8 cellular contexts compared by ENCODE assay signal in genomic region chr7:64904008-64904407, GRCh38. TPM values are rescaled to one million over a fixed set of nuclear protein-coding genes. Genes with fewer than 3 reads are reported as not detected.
DNase-seq lines count a peak whose midpoint lies in the region; ATAC-seq, FAIRE-seq and TF ChIP-seq lines count a peak whose summit lies in the region.

No MANE protein-coding gene starts in this region.

- in situ Hi-C loops in brain microvascular endothelial cell (cut with HindIII; ENCODE audit: low pct_ligation_motif_present, low sequenced_read_pairs), result no loop called here

- no peak for TF ChIP-seq CTCF in AG09309 (IDR thresholded peaks at IDR 0.05; ENCODE audit: control insufficient read depth, insufficient read depth, low read depth, low read length, missing control alignments)
- no peak for TF ChIP-seq CTCF in brain microvascular endothelial cell (IDR thresholded peaks at IDR 0.05; ENCODE audit: low read depth, low read length, missing control alignments)
- no peak for TF ChIP-seq CTCF in adrenal gland (IDR thresholded peaks at IDR 0.05)

- TF ChIP-seq POLR2A in H54 (IDR thresholded peaks at IDR 0.05; ENCODE audit: low read depth, low read length) (no peak), adrenal gland (IDR thresholded peaks at IDR 0.05) (no peak)

- peak overlapping the region; percentile 98 for H3K9ac ChIP-seq in HUES6 (ENCODE audit: low read length)

- H3K36me3 ChIP-seq in HUES6 (ENCODE audit: control insufficient read depth, insufficient read depth, low read length), result peaks cover 2% of the 10 kb centered on the region; the same call in 1 of the 2 replicates
- no peaks in the 10 kb centered on the region for H3K36me3 ChIP-seq in brain microvascular endothelial cell (replicated peaks)
- H3K36me3 ChIP-seq in muscle layer of duodenum (ENCODE audit: control insufficient read depth in 1 of 2, insufficient read depth in 2 of 2, low read length in 2 of 2), result no peaks in the 10 kb centered on the region
- H3K36me3 ChIP-seq in adrenal gland (replicated peaks in 1 of 2), result no peaks in the 10 kb centered on the region

- ATAC-seq in GM21528 (IDR thresholded peaks at IDR 0.05; ENCODE audit: low FRiP score, unreplicated experiment) (no peak), HG03457 (IDR thresholded peaks at IDR 0.05; ENCODE audit: unreplicated experiment) (no peak)

- H3K4me1 ChIP-seq in HUES6 (ENCODE audit: control insufficient read depth, insufficient read depth, low read length), result peaks cover 20% of the 10 kb centered on the region; the same call in 1 of the 2 replicates
- peaks cover 0 to 17% of the 10 kb centered on the region in 2 donors for H3K4me1 ChIP-seq in muscle layer of duodenum (ENCODE audit: control insufficient read depth in 1 of 2, insufficient read depth in 2 of 2, low read length in 2 of 2)
- H3K4me1 ChIP-seq in adrenal gland (replicated peaks in 1 of 2), result peaks cover 10 to 15% of the 10 kb centered on the region in 2 donors

- H3K4me3 ChIP-seq in AG09309 (ENCODE audit: control insufficient read depth, low read depth, low read length), result peak overlapping the region; percentile 73
- H3K4me3 ChIP-seq in HUES6 (ENCODE audit: low read depth, low read length), result peak overlapping the region; percentile 93
- peak overlapping the region; percentile 85 for H3K4me3 ChIP-seq in brain microvascular endothelial cell (ENCODE audit: low read depth, low read length)
- peak overlapping the region; percentile 81 to 93 for H3K4me3 ChIP-seq in muscle layer of duodenum (ENCODE audit: low read depth in 1 of 2, low read length in 2 of 2)
- peak overlapping the region in 1 of 4 donors; percentile 63 for H3K4me3 ChIP-seq in adrenal gland

- no peak for DNase-seq in AG09309 (ENCODE audit: low read depth)
- no peak for DNase-seq in brain microvascular endothelial cell
- DNase-seq in H54 (ENCODE audit: insufficient read length, low spot score), result no peak
- no peak for DNase-seq in adrenal gland

- intact Hi-C loops in adrenal gland (cut with DNase I), result no loop called here

- H3K27me3 ChIP-seq in HUES6 (ENCODE audit: control insufficient read depth, insufficient read depth, low read length) (no peaks in the 10 kb centered on the region), brain microvascular endothelial cell (replicated peaks) (no peaks in the 10 kb centered on the region), muscle layer of duodenum (ENCODE audit: low read depth, low read length) (no peaks in the 10 kb centered on the region), adrenal gland (no peaks in the 10 kb centered on the region)

- H3K27ac ChIP-seq in HUES6 (ENCODE audit: low read depth, low read length), result no peak overlapping the region
- H3K27ac ChIP-seq in brain microvascular endothelial cell, result no peak overlapping the region
- no peak overlapping the region for H3K27ac ChIP-seq in muscle layer of duodenum (ENCODE audit: low read length)
- H3K27ac ChIP-seq in adrenal gland, result no peak overlapping the region

- no peak for FAIRE-seq in H54 (lab: Jason Lieb, UNC)

- H3K9me3 ChIP-seq in HUES6 (ENCODE audit: control insufficient read depth, insufficient read depth, low read depth, low read length) (peaks cover 2% of the 10 kb centered on the region; the same call in 1 of the 2 replicates), muscle layer of duodenum (ENCODE audit: control insufficient read depth in 1 of 2, low read length in 2 of 2) (no peaks in the 10 kb centered on the region), adrenal gland (replicated peaks in 1 of 3) (no peaks in the 10 kb centered on the region)

- 91 to 96% (median 94%) methylated on average over 15 of the region's 15 CpGs for WGBS in adrenal gland, 4 donors

RNA-seq across cellular contexts. Expression of gene ZNF273, which starts 0.9 kb away (rescaled TPM):
- 1 to 10 TPM; 2.1 to 9.2 (median 4.7) TPM for total RNA-seq in adrenal gland
- 1 to 10 TPM; 3.0 to 9.0 (median 6.5) TPM for polyA plus RNA-seq in adrenal gland
